Comparison of ENCODE assay signal across 9 cellular contexts in genomic region chrX:72105436-72105835, GRCh38. TPM values are rescaled to one million over a fixed set of nuclear protein-coding genes. Genes with fewer than 3 reads are reported as not detected.
DNase-seq lines count a peak whose midpoint lies in the region; ATAC-seq and TF ChIP-seq lines count a peak whose summit lies in the region.
"Had no signal": no experiment of that assay in that cellular context is flagged by ENCODE, and none has a peak within 500 bp of the region (broad histone marks: within the 10 kb centered on the region; RNA-seq: fewer than 3 reads in every experiment).

No MANE protein-coding gene starts in this region.

- DNase-seq in CD4-positive, CD25-positive, alpha-beta regulatory T cell, result peak; percentile 37 to 70 (median 65)
- DNase-seq in activated T-helper 1 cell treated with anti-CD3 and anti-CD28 coated beads, Interleukin-12 subunit alpha, Interleukin-12 subunit beta, Interleukin-2, Interleukin-4 antibody, amounts not matched to agents 30 ng/mL and 10 ng/mL and 1 ng/mL, durations not matched to agents 14 hours and 24 hours and 36 hours (ENCODE audit: low spot score), result peak; percentile 49
- DNase-seq in progenitor cell of endocrine pancreas (ENCODE audit: low spot score, unreplicated experiment) (no peak), globus pallidus (ENCODE audit: low spot score) (no peak), NCI-H2171 (lab: John Stamatoyannopoulos, UW) (no peak), left ventricle myocardium superior (no peak)
- DNase-seq: NCI-H82 had no signal

- H3K9me3 Mint-ChIP-seq in CD4-positive, CD25-positive, alpha-beta regulatory T cell, result peaks cover 0 to 3% (median 0%) of the 10 kb centered on the region in 7 donors
- no peaks in the 10 kb centered on the region for H3K9me3 Mint-ChIP-seq in activated T-helper 1 cell treated with anti-CD3 and anti-CD28 coated beads, Interleukin-12 subunit alpha, Interleukin-12 subunit beta, Interleukin-2, Interleukin-4 antibody, amounts not matched to agents 30 ng/mL and 10 ng/mL and 1 ng/mL, durations not matched to agents 14 hours and 24 hours and 36 hours
- peaks cover 17% of the 10 kb centered on the region for H3K9me3 Mint-ChIP-seq in progenitor cell of endocrine pancreas (ENCODE audit: low read depth)

- peaks cover 7 to 38% (median 22%) of the 10 kb centered on the region in 4 donors for H3K4me1 Mint-ChIP-seq in CD4-positive, CD25-positive, alpha-beta regulatory T cell
- H3K4me1 Mint-ChIP-seq in activated T-helper 1 cell treated with anti-CD3 and anti-CD28 coated beads, Interleukin-12 subunit alpha, Interleukin-12 subunit beta, Interleukin-2, Interleukin-4 antibody, amounts not matched to agents 30 ng/mL and 10 ng/mL and 1 ng/mL, durations not matched to agents 14 hours and 24 hours and 36 hours (ENCODE audit: low read depth), result peaks cover 36% of the 10 kb centered on the region
- H3K4me1 Mint-ChIP-seq in progenitor cell of endocrine pancreas (ENCODE audit: low read depth), result peaks cover 2% of the 10 kb centered on the region

- H3K36me3 ChIP-seq in CD4-positive, CD25-positive, alpha-beta regulatory T cell (ENCODE audit: control insufficient read depth, insufficient read depth, low read length), result no peaks in the 10 kb centered on the region

- H3K27me3 ChIP-seq in CD4-positive, CD25-positive, alpha-beta regulatory T cell (ENCODE audit: control insufficient read depth, insufficient read depth, low read length), result no peaks in the 10 kb centered on the region

- peak overlapping the region in 2 of 3 donors; percentile 62 to 64 for H3K27ac Mint-ChIP-seq in CD4-positive, CD25-positive, alpha-beta regulatory T cell
- H3K27ac Mint-ChIP-seq in activated T-helper 1 cell treated with anti-CD3 and anti-CD28 coated beads, Interleukin-12 subunit alpha, Interleukin-12 subunit beta, Interleukin-2, Interleukin-4 antibody, amounts not matched to agents 30 ng/mL and 10 ng/mL and 1 ng/mL, durations not matched to agents 14 hours and 24 hours and 36 hours, result no peak overlapping the region
- no peak overlapping the region for H3K27ac Mint-ChIP-seq in progenitor cell of endocrine pancreas

- peaks cover 27% of the 10 kb centered on the region for H3K4me1 ChIP-seq in CD4-positive, CD25-positive, alpha-beta regulatory T cell (ENCODE audit: control insufficient read depth, insufficient read depth, low read length, poor library complexity, severe bottlenecking)

- no peak for TF ChIP-seq CTCF in progenitor cell of endocrine pancreas (IDR thresholded peaks at IDR 0.05; ENCODE audit: unreplicated experiment)

- H3K36me3 Mint-ChIP-seq in CD4-positive, CD25-positive, alpha-beta regulatory T cell, result no peaks in the 10 kb centered on the region
- no peaks in the 10 kb centered on the region for H3K36me3 Mint-ChIP-seq in activated T-helper 1 cell treated with anti-CD3 and anti-CD28 coated beads, Interleukin-12 subunit alpha, Interleukin-12 subunit beta, Interleukin-2, Interleukin-4 antibody, amounts not matched to agents 30 ng/mL and 10 ng/mL and 1 ng/mL, durations not matched to agents 14 hours and 24 hours and 36 hours (ENCODE audit: low read depth)
- H3K36me3 Mint-ChIP-seq in progenitor cell of endocrine pancreas (ENCODE audit: insufficient read depth), result peaks cover 1% of the 10 kb centered on the region

- H3K9me3 ChIP-seq in CD4-positive, CD25-positive, alpha-beta regulatory T cell (ENCODE audit: control insufficient read depth in 2 of 2, low read length in 2 of 2), result no peaks in the 10 kb centered on the region

- intact Hi-C loops in activated T-helper 1 cell treated with anti-CD3 and anti-CD28 coated beads, Interleukin-12 subunit alpha, Interleukin-12 subunit beta, Interleukin-2, Interleukin-4 antibody, amounts not matched to agents 30 ng/mL and 10 ng/mL and 1 ng/mL, durations not matched to agents 14 hours and 24 hours and 36 hours (cut with micrococcal nuclease), result loop anchor here (1.0 kb wide), 1 partner anchor 21 kb away; no protein-coding TSS in a partner anchor
- intact Hi-C loops in left ventricle myocardium superior (cut with micrococcal nuclease), result no loop called here

- H3K27me3 Mint-ChIP-seq in CD4-positive, CD25-positive, alpha-beta regulatory T cell, result peaks cover 10% of the 10 kb centered on the region
- peaks cover 32% of the 10 kb centered on the region for H3K27me3 Mint-ChIP-seq in activated T-helper 1 cell treated with anti-CD3 and anti-CD28 coated beads, Interleukin-12 subunit alpha, Interleukin-12 subunit beta, Interleukin-2, Interleukin-4 antibody, amounts not matched to agents 30 ng/mL and 10 ng/mL and 1 ng/mL, durations not matched to agents 14 hours and 24 hours and 36 hours (ENCODE audit: insufficient read depth)
- no peaks in the 10 kb centered on the region for H3K27me3 Mint-ChIP-seq in progenitor cell of endocrine pancreas

- peak; percentile 68 for ATAC-seq in CD4-positive, CD25-positive, alpha-beta regulatory T cell (ENCODE audit: low read depth in 2 of 2)
- peak; percentile 52 for ATAC-seq in GM19351 (IDR thresholded peaks at IDR 0.05; ENCODE audit: unreplicated experiment)
- peak; percentile 78 for ATAC-seq in HG03175 (IDR thresholded peaks at IDR 0.05; ENCODE audit: unreplicated experiment)
- ATAC-seq in left ventricle myocardium superior, result no peak

- peak overlapping the region; percentile 55 for H3K27ac ChIP-seq in CD4-positive, CD25-positive, alpha-beta regulatory T cell (ENCODE audit: insufficient read depth, low read length, poor library complexity, severe bottlenecking)

- no peak overlapping the region for H3K4me3 ChIP-seq in CD4-positive, CD25-positive, alpha-beta regulatory T cell (ENCODE audit: low read depth, low read length)

- H3K4me3 Mint-ChIP-seq in CD4-positive, CD25-positive, alpha-beta regulatory T cell, result peak overlapping the region in 3 of 4 donors; percentile 45 to 54 (median 50)
- H3K4me3 Mint-ChIP-seq in activated T-helper 1 cell treated with anti-CD3 and anti-CD28 coated beads, Interleukin-12 subunit alpha, Interleukin-12 subunit beta, Interleukin-2, Interleukin-4 antibody, amounts not matched to agents 30 ng/mL and 10 ng/mL and 1 ng/mL, durations not matched to agents 14 hours and 24 hours and 36 hours, result no peak overlapping the region
- no peak overlapping the region for H3K4me3 Mint-ChIP-seq in progenitor cell of endocrine pancreas (ENCODE audit: low read depth)

RNA-seq across cellular contexts. Expression of gene RTL5, which starts 26.3 kb away (rescaled TPM):
- total RNA-seq in CD4-positive, CD25-positive, alpha-beta regulatory T cell, result 1.1 TPM
- under 1 TPM in 2 of 4 donors, not detected in 2; 0.05 to 0.09 TPM for polyA plus RNA-seq in CD4-positive, CD25-positive, alpha-beta regulatory T cell
- total RNA-seq in activated T-helper 1 cell treated with anti-CD3 and anti-CD28 coated beads, Interleukin-12 subunit alpha, Interleukin-12 subunit beta, Interleukin-2, Interleukin-4 antibody, amounts not matched to agents 30 ng/mL and 10 ng/mL and 1 ng/mL, durations not matched to agents 14 hours and 24 hours and 36 hours, result 0.26 and 0.29 TPM in 2 replicates
- total RNA-seq in progenitor cell of endocrine pancreas, result 19.4 and 21.1 TPM in 2 replicates
- total RNA-seq in left ventricle myocardium superior, result 2.5 TPM

Comparison
In these comparisons a context has a peak if more than half of its experiments do, and no peak if none do; other contexts are left out.
1. DNase-seq: peak in CD4-positive, CD25-positive, alpha-beta regulatory T cell (3 of 3) and activated T-helper 1 cell treated with anti-CD3 and anti-CD28 coated beads, Interleukin-12 subunit alpha, Interleukin-12 subunit beta, Interleukin-2, Interleukin-4 antibody, amounts not matched to agents 30 ng/mL and 10 ng/mL and 1 ng/mL, durations not matched to agents 14 hours and 24 hours and 36 hours (single experiment); none in progenitor cell of endocrine pancreas (single experiment), globus pallidus (single experiment), NCI-H2171 (single experiment) and left ventricle myocardium superior (single experiment).
2. H3K27ac Mint-ChIP-seq: peak in CD4-positive, CD25-positive, alpha-beta regulatory T cell (2 of 3); none in activated T-helper 1 cell treated with anti-CD3 and anti-CD28 coated beads, Interleukin-12 subunit alpha, Interleukin-12 subunit beta, Interleukin-2, Interleukin-4 antibody, amounts not matched to agents 30 ng/mL and 10 ng/mL and 1 ng/mL, durations not matched to agents 14 hours and 24 hours and 36 hours (single experiment) and progenitor cell of endocrine pancreas (single experiment).
3. H3K4me3 Mint-ChIP-seq: peak in CD4-positive, CD25-positive, alpha-beta regulatory T cell (3 of 4); none in activated T-helper 1 cell treated with anti-CD3 and anti-CD28 coated beads, Interleukin-12 subunit alpha, Interleukin-12 subunit beta, Interleukin-2, Interleukin-4 antibody, amounts not matched to agents 30 ng/mL and 10 ng/mL and 1 ng/mL, durations not matched to agents 14 hours and 24 hours and 36 hours (single experiment) and progenitor cell of endocrine pancreas (single experiment).